12 cellular contexts compared by ENCODE assay signal in genomic region chrX:51866156-51866555, GRCh38.
"Had no signal": no experiment of that assay in that cellular context is flagged by ENCODE, and none has a peak within 500 bp of the region (broad histone marks: within the 10 kb centered on the region; RNA-seq: fewer than 3 reads in every experiment).

No MANE protein-coding gene starts in this region.

- DNase-seq: activated B cell treated with CpG ODN at 0.5 μM for 24 hours; activated CD4-positive, alpha-beta T cell treated with anti-CD3 and anti-CD28 coated beads, Interleukin-2, amount 10 ng/mL, durations not matched to agents 24 days and 14 days; activated CD8-positive, alpha-beta memory T cell treated with anti-CD3 and anti-CD28 coated beads, Interleukin-2, amount 50 U/mL, for 48 hours; activated naive CD8-positive, alpha-beta T cell treated with anti-CD3 and anti-CD28 coated beads, Interleukin-2, amount 10 ng/mL, durations not matched to agents 7 days and 5 days; body of pancreas; effector CD8-positive, alpha-beta T cell; left lung; mammary epithelial cell; pancreas had no signal

- H3K4me3 Mint-ChIP-seq: activated B cell treated with CpG ODN at 0.5 μM for 24 hours; activated CD4-positive, alpha-beta T cell treated with anti-CD3 and anti-CD28 coated beads, Interleukin-2, amount 10 ng/mL, durations not matched to agents 24 days and 14 days; activated naive CD8-positive, alpha-beta T cell treated with anti-CD3 and anti-CD28 coated beads, Interleukin-2, amount 10 ng/mL, durations not matched to agents 7 days and 5 days; activated T-helper 1 cell treated with anti-CD3 and anti-CD28 coated beads, Interleukin-12 subunit alpha, Interleukin-12 subunit beta, Interleukin-2, Interleukin-4 antibody, amounts not matched to agents 30 ng/mL and 10 ng/mL and 1 ng/mL, durations not matched to agents 14 hours and 24 hours and 36 hours; stimulated activated effector memory CD8-positive, alpha-beta T cell treated with anti-CD3 and anti-CD28 coated beads, Interleukin-12 subunit alpha, Interleukin-12 subunit beta, amount 100 ng/mL, for 72 hours; T-helper 2 cell treated with Interferon-gamma antibody and Interleukin-4, amounts not matched to agents 5 μg/mL and 100 μg/mL, for 36 hours had no signal

- H3K27me3 ChIP-seq: body of pancreas, pancreas had no signal

- H3K9me3 ChIP-seq: body of pancreas, left lung, pancreas had no signal

- H3K36me3 ChIP-seq: left lung, pancreas had no signal

- H3K36me3 Mint-ChIP-seq: stimulated activated effector memory CD8-positive, alpha-beta T cell treated with anti-CD3 and anti-CD28 coated beads, Interleukin-12 subunit alpha, Interleukin-12 subunit beta, amount 100 ng/mL, for 72 hours had no signal

- H3K4me1 ChIP-seq: body of pancreas, left lung, pancreas had no signal

- ATAC-seq: body of pancreas; left lung; pancreas; stimulated activated effector memory CD8-positive, alpha-beta T cell treated with anti-CD3 and anti-CD28 coated beads, Interleukin-12 subunit alpha, Interleukin-12 subunit beta, amount 100 ng/mL, for 72 hours had no signal

- H3K27ac ChIP-seq: body of pancreas, left lung, pancreas had no signal

- H3K27me3 Mint-ChIP-seq: activated B cell treated with CpG ODN at 0.5 μM for 24 hours; activated CD4-positive, alpha-beta T cell treated with anti-CD3 and anti-CD28 coated beads, Interleukin-2, amount 10 ng/mL, durations not matched to agents 24 days and 14 days; activated naive CD8-positive, alpha-beta T cell treated with anti-CD3 and anti-CD28 coated beads, Interleukin-2, amount 10 ng/mL, durations not matched to agents 7 days and 5 days had no signal

- H3K27ac Mint-ChIP-seq: activated B cell treated with CpG ODN at 0.5 μM for 24 hours; activated CD4-positive, alpha-beta T cell treated with anti-CD3 and anti-CD28 coated beads, Interleukin-2, amount 10 ng/mL, durations not matched to agents 24 days and 14 days; activated naive CD8-positive, alpha-beta T cell treated with anti-CD3 and anti-CD28 coated beads, Interleukin-2, amount 10 ng/mL, durations not matched to agents 7 days and 5 days; activated T-helper 1 cell treated with anti-CD3 and anti-CD28 coated beads, Interleukin-12 subunit alpha, Interleukin-12 subunit beta, Interleukin-2, Interleukin-4 antibody, amounts not matched to agents 30 ng/mL and 10 ng/mL and 1 ng/mL, durations not matched to agents 14 hours and 24 hours and 36 hours; stimulated activated effector memory CD8-positive, alpha-beta T cell treated with anti-CD3 and anti-CD28 coated beads, Interleukin-12 subunit alpha, Interleukin-12 subunit beta, amount 100 ng/mL, for 72 hours; T-helper 2 cell treated with Interferon-gamma antibody and Interleukin-4, amounts not matched to agents 5 μg/mL and 100 μg/mL, for 36 hours had no signal

- H3K4me3 ChIP-seq: body of pancreas, left lung, pancreas had no signal
